2 cellular contexts compared by ENCODE assay signal in genomic region chr19:49528211-49528771, GRCh38.
TF ChIP-seq lines count a peak whose summit lies in the region.

No MANE protein-coding gene starts in this region.

TF ChIP-seq in SK-N-SH, 30 proteins besides CTCF, POLR2A, EP300 and RAD21:
- TF ChIP-seq REST (IDR thresholded peaks at IDR 0.05; ENCODE audit: low read depth, low read length): no peak
- TF ChIP-seq RFX5 (IDR thresholded peaks at IDR 0.05; ENCODE audit: low read length): no peak
- TF ChIP-seq YY1 (IDR thresholded peaks at IDR 0.05; ENCODE audit: low read depth): no peak
- no peak for TF ChIP-seq TAF1 (IDR thresholded peaks at IDR 0.05; ENCODE audit: borderline replicate concordance, low read depth, low read length)
- no peak for TF ChIP-seq RCOR1 (IDR thresholded peaks at IDR 0.05; ENCODE audit: low read length)
- TF ChIP-seq MXI1 (IDR thresholded peaks at IDR 0.05; ENCODE audit: low read depth, low read length): no peak
- no peak for TF ChIP-seq GABPA (IDR thresholded peaks at IDR 0.05; ENCODE audit: low read depth)
- no peak for TF ChIP-seq NRF1 (IDR thresholded peaks at IDR 0.05; ENCODE audit: low read depth, low read length)
- no peak for TF ChIP-seq GATA2 (CRISPR knock-in tag; IDR thresholded peaks at IDR 0.05)

TF ChIP-seq in SK-N-SH treated with all-trans-retinoic acid at 6 μM for 48 hours, 23 proteins besides CTCF, POLR2A, EP300 and RAD21:
- no peak for TF ChIP-seq PPARA (CRISPR knock-in tag; IDR thresholded peaks at IDR 0.05; ENCODE audit: borderline replicate concordance)
- TF ChIP-seq, protein P1, sequence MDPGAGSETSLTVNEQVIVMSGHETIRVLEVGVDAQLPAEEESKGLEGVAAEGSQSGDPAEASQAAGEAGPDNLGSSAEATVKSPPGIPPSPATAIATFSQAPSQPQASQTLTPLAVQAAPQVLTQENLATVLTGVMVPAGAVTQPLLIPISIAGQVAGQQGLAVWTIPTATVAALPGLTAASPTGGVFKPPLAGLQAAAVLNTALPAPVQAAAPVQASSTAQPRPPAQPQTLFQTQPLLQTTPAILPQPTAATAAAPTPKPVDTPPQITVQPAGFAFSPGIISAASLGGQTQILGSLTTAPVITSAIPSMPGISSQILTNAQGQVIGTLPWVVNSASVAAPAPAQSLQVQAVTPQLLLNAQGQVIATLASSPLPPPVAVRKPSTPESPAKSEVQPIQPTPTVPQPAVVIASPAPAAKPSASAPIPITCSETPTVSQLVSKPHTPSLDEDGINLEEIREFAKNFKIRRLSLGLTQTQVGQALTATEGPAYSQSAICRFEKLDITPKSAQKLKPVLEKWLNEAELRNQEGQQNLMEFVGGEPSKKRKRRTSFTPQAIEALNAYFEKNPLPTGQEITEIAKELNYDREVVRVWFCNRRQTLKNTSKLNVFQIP (CRISPR knock-in tag; IDR thresholded peaks at IDR 0.05; ENCODE audit: borderline replicate concordance, low read depth): no peak
- no peak for TF ChIP-seq ARNTL (CRISPR knock-in tag; IDR thresholded peaks at IDR 0.05; ENCODE audit: borderline replicate concordance, low read depth)
- no peak for TF ChIP-seq TCF4 (CRISPR knock-in tag; IDR thresholded peaks at IDR 0.05; ENCODE audit: borderline replicate concordance)
- TF ChIP-seq, protein P2, sequence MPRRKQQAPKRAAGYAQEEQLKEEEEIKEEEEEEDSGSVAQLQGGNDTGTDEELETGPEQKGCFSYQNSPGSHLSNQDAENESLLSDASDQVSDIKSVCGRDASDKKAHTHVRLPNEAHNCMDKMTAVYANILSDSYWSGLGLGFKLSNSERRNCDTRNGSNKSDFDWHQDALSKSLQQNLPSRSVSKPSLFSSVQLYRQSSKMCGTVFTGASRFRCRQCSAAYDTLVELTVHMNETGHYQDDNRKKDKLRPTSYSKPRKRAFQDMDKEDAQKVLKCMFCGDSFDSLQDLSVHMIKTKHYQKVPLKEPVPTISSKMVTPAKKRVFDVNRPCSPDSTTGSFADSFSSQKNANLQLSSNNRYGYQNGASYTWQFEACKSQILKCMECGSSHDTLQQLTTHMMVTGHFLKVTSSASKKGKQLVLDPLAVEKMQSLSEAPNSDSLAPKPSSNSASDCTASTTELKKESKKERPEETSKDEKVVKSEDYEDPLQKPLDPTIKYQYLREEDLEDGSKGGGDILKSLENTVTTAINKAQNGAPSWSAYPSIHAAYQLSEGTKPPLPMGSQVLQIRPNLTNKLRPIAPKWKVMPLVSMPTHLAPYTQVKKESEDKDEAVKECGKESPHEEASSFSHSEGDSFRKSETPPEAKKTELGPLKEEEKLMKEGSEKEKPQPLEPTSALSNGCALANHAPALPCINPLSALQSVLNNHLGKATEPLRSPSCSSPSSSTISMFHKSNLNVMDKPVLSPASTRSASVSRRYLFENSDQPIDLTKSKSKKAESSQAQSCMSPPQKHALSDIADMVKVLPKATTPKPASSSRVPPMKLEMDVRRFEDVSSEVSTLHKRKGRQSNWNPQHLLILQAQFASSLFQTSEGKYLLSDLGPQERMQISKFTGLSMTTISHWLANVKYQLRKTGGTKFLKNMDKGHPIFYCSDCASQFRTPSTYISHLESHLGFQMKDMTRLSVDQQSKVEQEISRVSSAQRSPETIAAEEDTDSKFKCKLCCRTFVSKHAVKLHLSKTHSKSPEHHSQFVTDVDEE (CRISPR knock-in tag; IDR thresholded peaks at IDR 0.05): no peak
- TF ChIP-seq PATZ1 (CRISPR knock-in tag; IDR thresholded peaks at IDR 0.05; ENCODE audit: borderline replicate concordance): no peak
- no peak for TF ChIP-seq ZFP3 (CRISPR knock-in tag; IDR thresholded peaks at IDR 0.05)
- TF ChIP-seq BACH2 (CRISPR knock-in tag; IDR thresholded peaks at IDR 0.05; ENCODE audit: borderline replicate concordance): no peak
- TF ChIP-seq OSR1 (CRISPR knock-in tag; IDR thresholded peaks at IDR 0.05): no peak
- no peak for TF ChIP-seq GLIS3 (CRISPR knock-in tag; IDR thresholded peaks at IDR 0.05)
- TF ChIP-seq ZFP30 (CRISPR knock-in tag; IDR thresholded peaks at IDR 0.05): no peak
- TF ChIP-seq SNAI2 (CRISPR knock-in tag; IDR thresholded peaks at IDR 0.05): no peak
- TF ChIP-seq CSDC2 (CRISPR knock-in tag; IDR thresholded peaks at IDR 0.05): no peak
- TF ChIP-seq TOX (CRISPR knock-in tag; IDR thresholded peaks at IDR 0.05; ENCODE audit: borderline replicate concordance): no peak
- no peak for TF ChIP-seq RARB (CRISPR knock-in tag; IDR thresholded peaks at IDR 0.05)
TF ChIP-seq in SK-N-SH treated with all-trans-retinoic acid at 6 μM for 48 hours: peak in this region for 0.
